ENCODE assay signal across 9 cellular contexts in the genomic region with DNA sequence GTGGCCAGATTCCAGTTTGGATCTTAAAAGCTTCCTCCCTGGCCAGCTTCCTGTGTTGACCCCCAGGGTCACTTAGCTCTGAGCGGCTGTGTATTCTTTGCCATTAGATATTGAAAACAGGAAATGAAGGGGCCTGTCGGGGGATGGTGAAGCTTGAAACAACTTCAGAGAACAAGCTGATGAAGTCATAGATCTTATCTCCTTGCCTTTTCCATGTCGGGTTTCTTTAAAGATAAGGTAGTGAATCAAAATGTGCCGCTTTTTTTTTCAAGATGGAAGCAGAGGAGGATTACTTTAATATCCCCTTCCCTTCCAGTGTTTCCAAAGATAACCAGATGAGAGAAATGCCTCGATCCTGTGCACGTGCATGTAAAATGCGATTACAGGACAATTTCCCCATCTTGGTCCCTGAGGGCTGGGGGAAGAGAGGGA.
DNase-seq lines count a peak whose midpoint lies in the region; ATAC-seq and TF ChIP-seq lines count a peak whose summit lies in the region.
"Had no signal": no experiment of that assay in that cellular context is flagged by ENCODE, and none has a peak within 500 bp of the region (broad histone marks: within the 10 kb centered on the region; RNA-seq: fewer than 3 reads in every experiment).

No MANE protein-coding gene starts in this region.

- H3K27ac ChIP-seq in right cardiac atrium (ENCODE audit: low read length) (no peak overlapping the region), psoas muscle (no peak overlapping the region)

- WGBS in right cardiac atrium: 26% methylated on average over 7 of the region's 7 CpGs
- WGBS in psoas muscle, 3 donors: 59 to 64% (median 61%) methylated on average over 7 of the region's 7 CpGs

- H3K4me1 ChIP-seq in right cardiac atrium (ENCODE audit: control insufficient read depth, insufficient read depth, low read length): peaks cover 14% of the 10 kb centered on the region
- H3K4me1 ChIP-seq in psoas muscle: no peaks in the 10 kb centered on the region

- H3K36me3 ChIP-seq in psoas muscle (ENCODE audit: insufficient read depth in 1 of 2, low read depth in 1 of 2): no peaks in the 10 kb centered on the region
- H3K36me3 ChIP-seq: MG63 had no signal

- peak; percentile 78 for ATAC-seq in activated CD8-positive, alpha-beta memory T cell treated with anti-CD3 and anti-CD28 coated beads, Interleukin-2, amount 10 ng/mL, durations not matched to agents 7 days and 5 days
- ATAC-seq in right cardiac atrium: peak; percentile 47 to 87
- ATAC-seq in stimulated activated naive CD8-positive, alpha-beta T cell treated with anti-CD3 and anti-CD28 coated beads, Interleukin-15, Interleukin-2, amounts not matched to agents 100 U/mL and 50 U/mL, for 24 hours: peak; percentile 47
- no peak for ATAC-seq in psoas muscle
- no peak for ATAC-seq in GM21723 (IDR thresholded peaks at IDR 0.05; ENCODE audit: unreplicated experiment)

- no peak for TF ChIP-seq CTCF in psoas muscle (IDR thresholded peaks at IDR 0.05)

- H3K9me3 Mint-ChIP-seq in activated CD8-positive, alpha-beta memory T cell treated with anti-CD3 and anti-CD28 coated beads, Interleukin-2, amount 10 ng/mL, durations not matched to agents 7 days and 5 days (ENCODE audit: low read depth): peaks cover 4% of the 10 kb centered on the region

- peak overlapping the region; percentile 77 for H3K27ac Mint-ChIP-seq in activated CD8-positive, alpha-beta memory T cell treated with anti-CD3 and anti-CD28 coated beads, Interleukin-2, amount 10 ng/mL, durations not matched to agents 7 days and 5 days

- H3K4me1 Mint-ChIP-seq in activated CD8-positive, alpha-beta memory T cell treated with anti-CD3 and anti-CD28 coated beads, Interleukin-2, amount 10 ng/mL, durations not matched to agents 7 days and 5 days: peaks cover 31% of the 10 kb centered on the region

- H3K27me3 ChIP-seq in right cardiac atrium (ENCODE audit: control insufficient read depth, insufficient read depth) (no peaks in the 10 kb centered on the region), psoas muscle (ENCODE audit: insufficient read depth in 3 of 3, low read length in 2 of 3) (peaks cover 0 to 10% (median 0%) of the 10 kb centered on the region in 3 donors)
- H3K27me3 ChIP-seq: MG63 had no signal

- H3K27me3 Mint-ChIP-seq in activated CD8-positive, alpha-beta memory T cell treated with anti-CD3 and anti-CD28 coated beads, Interleukin-2, amount 10 ng/mL, durations not matched to agents 7 days and 5 days: no peaks in the 10 kb centered on the region

- H3K36me3 Mint-ChIP-seq in activated CD8-positive, alpha-beta memory T cell treated with anti-CD3 and anti-CD28 coated beads, Interleukin-2, amount 10 ng/mL, durations not matched to agents 7 days and 5 days: peaks cover 5% of the 10 kb centered on the region

- intact Hi-C loops in right cardiac atrium (cut with DNase I): no loop called here
- intact Hi-C loops in psoas muscle (cut with DNase I): no loop called here

- peak; percentile 56 for DNase-seq in activated CD8-positive, alpha-beta memory T cell treated with anti-CD3 and anti-CD28 coated beads, Interleukin-2, amount 10 ng/mL, durations not matched to agents 7 days and 5 days
- no peak for DNase-seq in activated CD8-positive, alpha-beta memory T cell treated with anti-CD3 and anti-CD28 coated beads for 24 hours
- DNase-seq in activated T-cell treated with anti-CD3 and anti-CD28 coated beads, Interleukin-2, amount 50 U/mL, for 1 hour: peak; percentile 55
- peak in 2 of 3 donors; percentile 23 to 41 for DNase-seq in right cardiac atrium
- DNase-seq in stimulated activated naive CD8-positive, alpha-beta T cell treated with anti-CD3 and anti-CD28 coated beads, Interleukin-15, Interleukin-2, amounts not matched to agents 100 U/mL and 50 U/mL, for 24 hours: no peak
- no peak for DNase-seq in NCI-H2196 treated with DMSO at 0.1 percent for 48 hours (lab: John Stamatoyannopoulos, UW; ENCODE audit: unreplicated experiment)
- no peak for DNase-seq in psoas muscle
- DNase-seq: MG63 had no signal

- CTCF ChIA-PET in activated CD8-positive, alpha-beta memory T cell treated with anti-CD3 and anti-CD28 coated beads, Interleukin-2, amount 10 ng/mL, durations not matched to agents 7 days and 5 days (lab: Charles Lee): interaction anchor here (1.0 kb wide), 1 partner anchor 27 kb away, joined by 3 read pairs; no protein-coding TSS in a partner anchor

- H3K9me3 ChIP-seq in right cardiac atrium (ENCODE audit: control insufficient read depth, low read length): no peaks in the 10 kb centered on the region
- no peaks in the 10 kb centered on the region for H3K9me3 ChIP-seq in psoas muscle
- H3K9me3 ChIP-seq: MG63 had no signal

- H3K4me3 ChIP-seq in right cardiac atrium (ENCODE audit: low read length): no peak overlapping the region
- no peak overlapping the region for H3K4me3 ChIP-seq in psoas muscle
- H3K4me3 ChIP-seq: MG63 had no signal

- H3K4me3 Mint-ChIP-seq in activated CD8-positive, alpha-beta memory T cell treated with anti-CD3 and anti-CD28 coated beads, Interleukin-2, amount 10 ng/mL, durations not matched to agents 7 days and 5 days: no peak overlapping the region

Comparison
In these comparisons a context has a peak if more than half of its experiments do, and no peak if none do; other contexts are left out.
1. DNase-seq: peak in activated CD8-positive, alpha-beta memory T cell treated with anti-CD3 and anti-CD28 coated beads, Interleukin-2, amount 10 ng/mL, durations not matched to agents 7 days and 5 days (single experiment), activated T-cell treated with anti-CD3 and anti-CD28 coated beads, Interleukin-2, amount 50 U/mL, for 1 hour (single experiment) and right cardiac atrium (2 of 3); none in activated CD8-positive, alpha-beta memory T cell treated with anti-CD3 and anti-CD28 coated beads for 24 hours (single experiment), stimulated activated naive CD8-positive, alpha-beta T cell treated with anti-CD3 and anti-CD28 coated beads, Interleukin-15, Interleukin-2, amounts not matched to agents 100 U/mL and 50 U/mL, for 24 hours (single experiment), NCI-H2196 treated with DMSO at 0.1 percent for 48 hours (single experiment) and psoas muscle (0 of 2).
2. ATAC-seq: peak in activated CD8-positive, alpha-beta memory T cell treated with anti-CD3 and anti-CD28 coated beads, Interleukin-2, amount 10 ng/mL, durations not matched to agents 7 days and 5 days (single experiment), right cardiac atrium (2 of 2) and stimulated activated naive CD8-positive, alpha-beta T cell treated with anti-CD3 and anti-CD28 coated beads, Interleukin-15, Interleukin-2, amounts not matched to agents 100 U/mL and 50 U/mL, for 24 hours (single experiment); none in psoas muscle (0 of 4) and GM21723 (single experiment).